8 cellular contexts compared by ENCODE assay signal in genomic region chr10:32795598-32796183, GRCh38.
DNase-seq lines count a peak whose midpoint lies in the region; ATAC-seq, FAIRE-seq and TF ChIP-seq lines count a peak whose summit lies in the region.

No MANE protein-coding gene starts in this region.

- in situ Hi-C loops in K562 (cut with MboI): loop anchor here (5.0 kb wide), 1 partner anchor 212 kb away; no protein-coding TSS in a partner anchor

- H3K4me3 ChIP-seq in K562 (no peak overlapping the region), MG63 (no peak overlapping the region)

- no peaks in the 10 kb centered on the region for H3K9me1 ChIP-seq in K562 (ENCODE audit: control insufficient read depth, insufficient read depth, low read length)

- no peak for TF ChIP-seq POLR2A in K562 (conservative IDR thresholded peaks at IDR 0.05)

- H3K27ac ChIP-seq in 22Rv1 (no peak overlapping the region), K562 (ENCODE audit: extremely low read depth, low read depth, low read length) (no peak overlapping the region)

- H2AFZ ChIP-seq in K562 (ENCODE audit: low read depth, low read length): no peak overlapping the region

- 6% methylated on average over 2 of the region's 2 CpGs for WGBS in K562 (ENCODE audit: insufficient coverage, low coverage, missing lambda C conversion rate)

- no peak overlapping the region for H3K9ac ChIP-seq in K562 (ENCODE audit: insufficient read depth in 1 of 2, low read depth in 2 of 2, low read length in 2 of 2)

- POLR2A ChIA-PET in K562 (lab: Yijun Ruan, JAX): no interaction called here

- peak; percentile 96 to 97 for TF ChIP-seq RAD21 in K562 (CRISPR knock-in tag; conservative IDR thresholded peaks at IDR 0.05 in 1 of 2, IDR thresholded peaks at IDR 0.05 in 1 of 2)

- H3K79me2 ChIP-seq in K562 (ENCODE audit: control insufficient read depth, insufficient read depth, low read length): no peaks in the 10 kb centered on the region

- FAIRE-seq in K562 (lab: Jason Lieb, UNC): peak; percentile 54

- TF ChIP-seq CTCF in 22Rv1 (IDR thresholded peaks at IDR 0.05) (peak; percentile 78), K562 (IDR thresholded peaks at IDR 0.05 in 2 of 3, conservative IDR thresholded peaks at IDR 0.05 in 1 of 3; ENCODE audit: insufficient read depth in 2 of 3, low read depth in 1 of 3, low read length in 3 of 3) (peak; percentile 59 to 84 (median 64); a peak in 5 of 6 replicates)

- DNase-seq in ELR (ENCODE audit: low read depth) (peak; percentile 56), NAMALWA (ENCODE audit: low spot score) (peak; percentile 50), K562 (ENCODE audit: extremely low read depth in 1 of 4, low spot score in 3 of 4) (peak; percentile 15 to 37 (median 22)), left colon (no peak), MG63 (no peak)

- H3K36me3 ChIP-seq in K562 (ENCODE audit: control insufficient read depth, insufficient read depth, low read length) (no peaks in the 10 kb centered on the region), MG63 (no peaks in the 10 kb centered on the region)

- intact Hi-C loops in K562 (cut with micrococcal nuclease) (loop anchor here (1.0 to 10.0 kb wide), 5 partner anchors 157 to 421 kb away; no protein-coding TSS in a partner anchor), left colon (cut with DNase I, micrococcal nuclease) (loop anchor here (2.0 to 10.0 kb wide), 2 partner anchors 213 to 219 kb away; no protein-coding TSS in a partner anchor)

- no peak overlapping the region for H3K4me2 ChIP-seq in K562 (ENCODE audit: insufficient read depth, low read length)

- no peaks in the 10 kb centered on the region for H4K20me1 ChIP-seq in K562 (replicated peaks; ENCODE audit: control insufficient read depth, insufficient read depth, low read length)

- no TSS peak for BruUV-seq in K562 (replicated peaks; lab: Mats Ljungman, UMichigan)

- TF ChIP-seq EP300 in K562 (IDR thresholded peaks at IDR 0.05; ENCODE audit: low read length): no peak

- ATAC-seq in K562: peak; percentile 72
- ATAC-seq in left colon: peak; percentile 37
- ATAC-seq in GM19023 (IDR thresholded peaks at IDR 0.05; ENCODE audit: unreplicated experiment): no peak
- no peak for ATAC-seq in HG03280 (IDR thresholded peaks at IDR 0.05; ENCODE audit: unreplicated experiment)

- no peaks in the 10 kb centered on the region for H3K27me3 ChIP-seq in K562 (ENCODE audit: control insufficient read depth in 2 of 2, insufficient read depth in 2 of 2, low read length in 2 of 2)
- H3K27me3 ChIP-seq in MG63: no peaks in the 10 kb centered on the region

- CTCF ChIA-PET in K562 (lab: Yijun Ruan, JAX; ENCODE audit: low intra/inter-chr PET ratio): interaction anchor here (0.6 to 3.3 kb wide), 3 partner anchors 212 to 215 kb away, joined by 3 to 52 read pairs (median 3); no protein-coding TSS in a partner anchor

- H3K9me3 ChIP-seq in K562 (replicated peaks; ENCODE audit: control insufficient read depth, insufficient read depth, low read depth, low read length) (no peaks in the 10 kb centered on the region), MG63 (no peaks in the 10 kb centered on the region)

- H3K4me1 ChIP-seq in K562 (replicated peaks in 1 of 2; ENCODE audit: control insufficient read depth in 2 of 2, insufficient read depth in 2 of 2, low read length in 2 of 2): no peaks in the 10 kb centered on the region

TF ChIP-seq in K562, 482 proteins besides CTCF, POLR2A, EP300 and RAD21:
- TF ChIP-seq STAG1 (CRISPR knock-in tag; IDR thresholded peaks at IDR 0.05; ENCODE audit: borderline replicate concordance) (peak; percentile 69; the same call in 1 of the 2 replicates), ARID1B (IDR thresholded peaks at IDR 0.05) (no peak), IFI16 (CRISPR knock-in tag; IDR thresholded peaks at IDR 0.05) (no peak), DEAF1 (CRISPR knock-in tag; IDR thresholded peaks at IDR 0.05) (peak; percentile 92), SMC3 (conservative IDR thresholded peaks at IDR 0.05; ENCODE audit: insufficient read depth, low read depth, low read length) (peak; percentile 77), NR2C2 (CRISPR knock-in tag; IDR thresholded peaks at IDR 0.05) (no peak), NR2C2 (tag; IDR thresholded peaks at IDR 0.05) (no peak), BRD4 (IDR thresholded peaks at IDR 0.05) (no peak), ZBTB34 (CRISPR knock-in tag; IDR thresholded peaks at IDR 0.05) (no peak), TRIM28 (IDR thresholded peaks at IDR 0.05) (no peak), ARID2 (IDR thresholded peaks at IDR 0.05) (peak; percentile 77; the same call in 1 of the 2 replicates), SAFB (IDR thresholded peaks at IDR 0.05; ENCODE audit: borderline replicate concordance, low read depth, low read length) (no peak), FOXA3 (CRISPR knock-in tag; conservative IDR thresholded peaks at IDR 0.05 in 1 of 2, IDR thresholded peaks at IDR 0.05 in 1 of 2) (peak; percentile 61 to 94; a peak in 3 of 4 replicates), EHMT2 (IDR thresholded peaks at IDR 0.05) (no peak), ETV6 (IDR thresholded peaks at IDR 0.05; ENCODE audit: borderline replicate concordance in 1 of 2, low read depth in 2 of 2, low read length in 1 of 2) (no peak), ETV6 (CRISPR knock-in tag; IDR thresholded peaks at IDR 0.05; ENCODE audit: borderline replicate concordance) (no peak), KLF6 (CRISPR knock-in tag; IDR thresholded peaks at IDR 0.05; ENCODE audit: borderline replicate concordance) (no peak), U2AF2 (optimal IDR thresholded peaks at IDR 0.05; ENCODE audit: low read depth, low read length) (no peak), POLR2G (IDR thresholded peaks at IDR 0.05; ENCODE audit: low read depth, low read length) (no peak), ZNF766 (CRISPR knock-in tag; conservative IDR thresholded peaks at IDR 0.05) (no peak), ZBTB33 (CRISPR knock-in tag; IDR thresholded peaks at IDR 0.05) (no peak), HSF4 (CRISPR knock-in tag; IDR thresholded peaks at IDR 0.05; ENCODE audit: borderline replicate concordance) (no peak), SMAD4 (CRISPR knock-in tag; conservative IDR thresholded peaks at IDR 0.05) (no peak), FOXJ2 (tag; IDR thresholded peaks at IDR 0.05) (peak; percentile 75; the same call in 1 of the 2 replicates), TAF9B (IDR thresholded peaks at IDR 0.05; ENCODE audit: partially characterized antibody) (no peak), TARDBP (IDR thresholded peaks at IDR 0.05) (no peak), FOXK2 (conservative IDR thresholded peaks at IDR 0.05 in 1 of 2, IDR thresholded peaks at IDR 0.05 in 1 of 2; ENCODE audit: low read depth in 2 of 2) (peak; percentile 69 to 73; a peak in 3 of 4 replicates), ZBTB8A (IDR thresholded peaks at IDR 0.05; ENCODE audit: partially characterized antibody) (no peak), CBFA2T3 (IDR thresholded peaks at IDR 0.05) (no peak)

Comparison
In these comparisons a context has a peak if more than half of its experiments do, and no peak if none do; other contexts are left out.
1. DNase-seq: peak in ELR (single experiment), NAMALWA (single experiment) and K562 (4 of 4); none in left colon (0 of 2) and MG63 (single experiment).
2. ATAC-seq: peak in K562 (single experiment) and left colon (single experiment); none in GM19023 (single experiment) and HG03280 (single experiment).